Comparison of ENCODE assay signal across 8 cellular contexts in genomic region chr1:111990026-111990877, GRCh38. TPM values are rescaled to one million over a fixed set of nuclear protein-coding genes. Genes with fewer than 3 reads are reported as not detected.
DNase-seq lines count a peak whose midpoint lies in the region; ATAC-seq and TF ChIP-seq lines count a peak whose summit lies in the region.

No MANE protein-coding gene starts in this region.

- intact Hi-C loops in activated CD8-positive, alpha-beta T cell treated with anti-CD3 and anti-CD28 coated beads for 36 hours (cut with micrococcal nuclease), result no loop called here
- intact Hi-C loops in heart left ventricle (cut with DNase I), result loop anchor here in 9 of 10 donors (1.0 to 10.0 kb wide), 13 partner anchors 105 to 347 kb away; no protein-coding TSS in a partner anchor

- 0 to 1% (median 1%) methylated on average over 40 to 72 of the region's 72 CpGs for WGBS in heart left ventricle, 4 donors
- WGBS in trophoblast cell (ENCODE audit: extremely low coverage, insufficient coverage, insufficient read length), result no CpG with 5 or more reads among the region's 72 CpGs

- H3K4me2 ChIP-seq in trophoblast cell (ENCODE audit: low read length), result peak overlapping the region; percentile 85

- no peak overlapping the region for H3K23ac ChIP-seq in trophoblast cell (ENCODE audit: low read length)

- H3K9ac ChIP-seq in trophoblast cell (ENCODE audit: low read length), result no peak overlapping the region

- no peak overlapping the region for H2BK5ac ChIP-seq in trophoblast cell (ENCODE audit: low read depth, low read length, poor library complexity)

- H3K36me3 ChIP-seq in heart left ventricle (no peaks in the 10 kb centered on the region), trophoblast cell (ENCODE audit: control insufficient read depth in 1 of 2, insufficient read depth in 2 of 2, low read length in 2 of 2) (no peaks in the 10 kb centered on the region)

- no peak for TF ChIP-seq CTCF in activated CD8-positive, alpha-beta T cell treated with anti-CD3 and anti-CD28 coated beads for 36 hours (IDR thresholded peaks at IDR 0.05)
- no peak for TF ChIP-seq CTCF in heart left ventricle (IDR thresholded peaks at IDR 0.05)

- H3K18ac ChIP-seq in trophoblast cell (ENCODE audit: low read length), result no peak overlapping the region

- H3K27ac Mint-ChIP-seq in activated CD8-positive, alpha-beta T cell treated with anti-CD3 and anti-CD28 coated beads for 36 hours, result no peak overlapping the region

- no peak overlapping the region for H2AFZ ChIP-seq in trophoblast cell (ENCODE audit: insufficient read depth, low read length, poor library complexity)

- no peak overlapping the region for H2BK12ac ChIP-seq in trophoblast cell (ENCODE audit: low read length)

- H3K27me3 ChIP-seq in heart left ventricle (peaks cover 0 to 49% (median 3%) of the 10 kb centered on the region in 9 donors), trophoblast cell (ENCODE audit: insufficient read depth, low read length) (peaks cover 49% of the 10 kb centered on the region)

- H4K8ac ChIP-seq in trophoblast cell (ENCODE audit: low read depth, low read length), result no peak overlapping the region

- DNase-seq in activated CD4-positive, alpha-beta T cell treated with anti-CD3 and anti-CD28 coated beads for 48 hours, result peak; percentile 9
- DNase-seq in activated CD4-positive, alpha-beta T cell treated with anti-CD3 and anti-CD28 coated beads, Interleukin-2, amount 50 U/mL, for 4 hours, result no peak
- DNase-seq in activated CD8-positive, alpha-beta T cell treated with anti-CD3 and anti-CD28 coated beads for 36 hours, result no peak
- peak in 4 of 5 donors; percentile 39 to 64 (median 47) for DNase-seq in heart left ventricle
- no peak for DNase-seq in trophoblast cell
- no peak for DNase-seq in activated effector memory CD4-positive, alpha-beta T cell treated with anti-CD3 and anti-CD28 coated beads, Interleukin-2, amount 50 U/mL, for 16 hours

- H3K4me3 ChIP-seq in heart left ventricle (peak overlapping the region; percentile 49 to 82 (median 64)), trophoblast cell (ENCODE audit: low read depth, low read length) (peak overlapping the region; percentile 64)

- H3K36me3 Mint-ChIP-seq in activated CD8-positive, alpha-beta T cell treated with anti-CD3 and anti-CD28 coated beads for 36 hours (ENCODE audit: low read depth), result no peaks in the 10 kb centered on the region

- H3K9me3 Mint-ChIP-seq in activated CD8-positive, alpha-beta T cell treated with anti-CD3 and anti-CD28 coated beads for 36 hours, result no peaks in the 10 kb centered on the region

- H3K4ac ChIP-seq in trophoblast cell (ENCODE audit: low read depth, low read length), result no peak overlapping the region

- peaks cover 0 to 62% (median 23%) of the 10 kb centered on the region in 12 donors for H3K4me1 ChIP-seq in heart left ventricle
- H3K4me1 ChIP-seq in trophoblast cell (ENCODE audit: control insufficient read depth in 1 of 2, insufficient read depth in 2 of 2, low read length in 2 of 2), result peaks cover 5 to 12% of the 10 kb centered on the region in 2 experiments

- H3K14ac ChIP-seq in trophoblast cell (ENCODE audit: low read length), result no peak overlapping the region

- TF ChIP-seq POLR2A in heart left ventricle (IDR thresholded peaks at IDR 0.05), result no peak

- no peak overlapping the region for H2AK5ac ChIP-seq in trophoblast cell (ENCODE audit: low read length)

- no peaks in the 10 kb centered on the region for H3K79me1 ChIP-seq in trophoblast cell (ENCODE audit: low read length)

- POLR2A ChIA-PET in activated CD8-positive, alpha-beta T cell treated with anti-CD3 and anti-CD28 coated beads for 36 hours (lab: Charles Lee), result no interaction called here

- CTCF ChIA-PET in activated CD8-positive, alpha-beta T cell treated with anti-CD3 and anti-CD28 coated beads for 36 hours (lab: Charles Lee), result no interaction called here

- ATAC-seq in activated CD8-positive, alpha-beta T cell treated with anti-CD3 and anti-CD28 coated beads for 36 hours, result peak; percentile 27
- ATAC-seq in heart left ventricle (peak in 3 of 4 donors; percentile 10 to 36 (median 28)), HG03097 (IDR thresholded peaks at IDR 0.05; ENCODE audit: low FRiP score, unreplicated experiment) (no peak), HG02981 (IDR thresholded peaks at IDR 0.05; ENCODE audit: unreplicated experiment) (no peak)

- H3K4me1 Mint-ChIP-seq in activated CD8-positive, alpha-beta T cell treated with anti-CD3 and anti-CD28 coated beads for 36 hours (ENCODE audit: low read depth), result peaks cover 10% of the 10 kb centered on the region

- no peak overlapping the region for H2BK120ac ChIP-seq in trophoblast cell (ENCODE audit: insufficient read depth, low read length, poor library complexity)

- H3K27me3 Mint-ChIP-seq in activated CD8-positive, alpha-beta T cell treated with anti-CD3 and anti-CD28 coated beads for 36 hours, result peaks cover 60% of the 10 kb centered on the region

- H3K27ac ChIP-seq in heart left ventricle (peak overlapping the region; percentile 47 to 91 (median 80)), trophoblast cell (ENCODE audit: low read depth, low read length) (no peak overlapping the region)

- peak overlapping the region; percentile 47 for H3K4me3 Mint-ChIP-seq in activated CD8-positive, alpha-beta T cell treated with anti-CD3 and anti-CD28 coated beads for 36 hours

- no peak overlapping the region for H4K91ac ChIP-seq in trophoblast cell (ENCODE audit: low read depth, low read length)

- H4K12ac ChIP-seq in trophoblast cell (ENCODE audit: low read depth, low read length), result no peak overlapping the region

- no peaks in the 10 kb centered on the region for H3K79me2 ChIP-seq in trophoblast cell (ENCODE audit: control insufficient read depth, insufficient read depth, low read length, poor library complexity)

- H3K9me3 ChIP-seq in heart left ventricle (no peaks in the 10 kb centered on the region), trophoblast cell (ENCODE audit: insufficient read depth, low read depth, low read length) (peaks cover 4% of the 10 kb centered on the region)

RNA-seq across cellular contexts. Expression of gene KCND3, which starts 0.8 kb away (rescaled TPM):
- total RNA-seq in activated CD8-positive, alpha-beta T cell treated with anti-CD3 and anti-CD28 coated beads for 36 hours, result not detected
- total RNA-seq in heart left ventricle, result 10 to 100 TPM; 11.5 to 23.0 (median 17.4) TPM
- polyA plus RNA-seq in heart left ventricle, result 10 to 100 TPM in 1 of 2 donors, 1 to 10 TPM in 1; 7.2 to 10.3 TPM
- polyA plus RNA-seq in trophoblast cell (2013), result 0.03 and 0.06 TPM in 2 replicates

Comparison
In these comparisons a context has a peak if more than half of its experiments do, and no peak if none do; other contexts are left out.
1. DNase-seq: peak in activated CD4-positive, alpha-beta T cell treated with anti-CD3 and anti-CD28 coated beads for 48 hours (single experiment) and heart left ventricle (4 of 5); none in activated CD4-positive, alpha-beta T cell treated with anti-CD3 and anti-CD28 coated beads, Interleukin-2, amount 50 U/mL, for 4 hours (0 of 2), activated CD8-positive, alpha-beta T cell treated with anti-CD3 and anti-CD28 coated beads for 36 hours (single experiment), trophoblast cell (0 of 2) and activated effector memory CD4-positive, alpha-beta T cell treated with anti-CD3 and anti-CD28 coated beads, Interleukin-2, amount 50 U/mL, for 16 hours (single experiment).
2. ATAC-seq: peak in activated CD8-positive, alpha-beta T cell treated with anti-CD3 and anti-CD28 coated beads for 36 hours (single experiment) and heart left ventricle (3 of 4); none in HG03097 (single experiment) and HG02981 (single experiment).
3. RNA of gene KCND3, which starts 0.8 kb away (total RNA-seq): 11.5 to 23.0 TPM in heart left ventricle; not detected in activated CD8-positive, alpha-beta T cell treated with anti-CD3 and anti-CD28 coated beads for 36 hours; every median in the first group is over 10 times any median in the second.